ENCODE assay signal across 15 cellular contexts in genomic region chr6:39885691-39886090, GRCh38. TPM values are rescaled to one million over a fixed set of nuclear protein-coding genes. Genes with fewer than 3 reads are reported as not detected.
DNase-seq lines count a peak whose midpoint lies in the region; ATAC-seq, FAIRE-seq and TF ChIP-seq lines count a peak whose summit lies in the region.
"Had no signal": no experiment of that assay in that cellular context is flagged by ENCODE, and none has a peak within 500 bp of the region (broad histone marks: within the 10 kb centered on the region; RNA-seq: fewer than 3 reads in every experiment).

No MANE protein-coding gene starts in this region.

- 96% methylated on average over 7 of the region's 7 CpGs for WGBS in mesenchymal stem cell
- 79% methylated on average over 7 of the region's 7 CpGs; no CpG with 5 or more reads in 1 of the 2 donors for WGBS in transverse colon (ENCODE audit: low coverage in 1 of 2), 2 donors

- peak overlapping the region in 1 of 2 experiments; percentile 53 for H3K4ac ChIP-seq in mesenchymal stem cell (ENCODE audit: low read depth in 1 of 2, low read length in 2 of 2)

- no peak overlapping the region for H3K23ac ChIP-seq in mesenchymal stem cell (ENCODE audit: low read length in 2 of 2)

- H4K91ac ChIP-seq in mesenchymal stem cell (ENCODE audit: low read length), result no peak overlapping the region

- intact Hi-C loops in transverse colon (cut with DNase I; ENCODE audit: low total_unique reads), result no loop called here

- H3K14ac ChIP-seq in mesenchymal stem cell (ENCODE audit: low read length in 2 of 2), result no peak overlapping the region

- TF ChIP-seq CTCF in astrocyte (IDR thresholded peaks at IDR 0.05; ENCODE audit: insufficient read depth, low read depth, low read length) (no peak), transverse colon (IDR thresholded peaks at IDR 0.05) (no peak)

- no peak overlapping the region for H2BK15ac ChIP-seq in mesenchymal stem cell (ENCODE audit: low read depth, poor library complexity, severe bottlenecking)

- peak overlapping the region; percentile 24 to 74 for H3K18ac ChIP-seq in mesenchymal stem cell (ENCODE audit: low read depth in 1 of 2, low read length in 2 of 2)

- H2AFZ ChIP-seq in ACC112 (ENCODE audit: low read length, unreplicated experiment) (no peak overlapping the region), astrocyte (ENCODE audit: low read depth, low read length) (no peak overlapping the region), mesenchymal stem cell (ENCODE audit: low read depth, low read length) (no peak overlapping the region)

- TF ChIP-seq EP300 in transverse colon (IDR thresholded peaks at IDR 0.05; ENCODE audit: low read depth), result no peak

- ATAC-seq in HG02981 (IDR thresholded peaks at IDR 0.05; ENCODE audit: unreplicated experiment), result no peak
- ATAC-seq in activated naive CD4-positive, alpha-beta T cell treated with anti-CD3 and anti-CD28 coated beads, Interleukin-2, amount 50 U/mL, for 72 hours, result no peak
- ATAC-seq: A549 had no signal

- peak overlapping the region; percentile 57 for H3K4me3 Mint-ChIP-seq in astrocyte (ENCODE audit: unreplicated experiment)

- DNase-seq in astrocyte (ENCODE audit: low read depth) (no peak), mesenchymal stem cell (no peak), activated gamma-delta T cell treated with Interleukin-2 at 50 U/mL for 16 hours (no peak), transverse colon (no peak)
- DNase-seq in activated naive CD4-positive, alpha-beta T cell treated with anti-CD3 and anti-CD28 coated beads, Interleukin-2, amount 50 U/mL, for 72 hours (ENCODE audit: low spot score in 2 of 2), result no peak
- DNase-seq: Caco-2, Karpas-422, MM.1S, NCI-H187 treated with DMSO at 0.1 percent for 48 hours, NCI-H2171 had no signal

- in situ Hi-C loops in transverse colon (cut with MboI; ENCODE audit: low pct_ligation_motif_present in 1 of 4, low pct_unique_long_range_greater_than_20kb in 1 of 4, low sequenced_read_pairs in 3 of 4), result loop anchor here (10.0 to 25.0 kb wide), 3 partner anchors 427 to 523 kb away; no protein-coding TSS in a partner anchor

- H2BK5ac ChIP-seq in mesenchymal stem cell (ENCODE audit: low read depth, low read length, poor library complexity, severe bottlenecking), result no peak overlapping the region

- peaks cover 77% of the 10 kb centered on the region for H3K4me1 Mint-ChIP-seq in astrocyte (ENCODE audit: low read depth, unreplicated experiment)

- H4K20me1 ChIP-seq in astrocyte (ENCODE audit: insufficient read depth, low read length), result no peaks in the 10 kb centered on the region

- H3K9me3 Mint-ChIP-seq in astrocyte (ENCODE audit: unreplicated experiment), result peaks cover 4% of the 10 kb centered on the region
- H3K9me3 Mint-ChIP-seq in activated naive CD4-positive, alpha-beta T cell treated with anti-CD3 and anti-CD28 coated beads, Interleukin-2, amount 50 U/mL, for 72 hours, result no peaks in the 10 kb centered on the region

- no peaks in the 10 kb centered on the region for H3K79me1 ChIP-seq in mesenchymal stem cell (replicated peaks; ENCODE audit: low read length, poor library complexity, severe bottlenecking)

- no peak for TF ChIP-seq POLR2A in transverse colon (IDR thresholded peaks at IDR 0.05)

- H3K27ac ChIP-seq in ACC112 (ENCODE audit: low read depth, low read length) (peak overlapping the region; percentile 96; the same call in 1 of the 2 replicates), astrocyte (ENCODE audit: low read depth, low read length) (peak overlapping the region; percentile 82), mesenchymal stem cell (ENCODE audit: low read length, poor library complexity, severe bottlenecking) (no peak overlapping the region), transverse colon (no peak overlapping the region)
- H3K27ac ChIP-seq: A549 had no signal

- H3K4me1 ChIP-seq in ACC112 (ENCODE audit: control insufficient read depth, insufficient read depth, low read length, unreplicated experiment), result peaks cover 66% of the 10 kb centered on the region
- H3K4me1 ChIP-seq in astrocyte (ENCODE audit: insufficient read depth, low read length), result peaks cover 74% of the 10 kb centered on the region
- H3K4me1 ChIP-seq in mesenchymal stem cell (ENCODE audit: control insufficient read depth, insufficient read depth, low read depth, low read length), result peaks cover 50% of the 10 kb centered on the region
- peaks cover 92% of the 10 kb centered on the region for H3K4me1 ChIP-seq in skeletal muscle satellite cell (ENCODE audit: control insufficient read depth, insufficient read depth, low read length)
- peaks cover 8 to 20% (median 9%) of the 10 kb centered on the region in 4 donors for H3K4me1 ChIP-seq in transverse colon
- H3K4me1 ChIP-seq: A549 had no signal

- H2BK12ac ChIP-seq in mesenchymal stem cell (ENCODE audit: low read length in 2 of 2), result peak overlapping the region; percentile 51 to 70

- peaks cover 19% of the 10 kb centered on the region for H3K36me3 Mint-ChIP-seq in astrocyte (ENCODE audit: low read depth, unreplicated experiment)
- no peaks in the 10 kb centered on the region for H3K36me3 Mint-ChIP-seq in activated naive CD4-positive, alpha-beta T cell treated with anti-CD3 and anti-CD28 coated beads, Interleukin-2, amount 50 U/mL, for 72 hours

- peak overlapping the region; percentile 93 for H2BK120ac ChIP-seq in mesenchymal stem cell (ENCODE audit: low read depth, low read length)

- H3K27ac Mint-ChIP-seq in astrocyte (ENCODE audit: unreplicated experiment), result peak overlapping the region; percentile 58
- H3K27ac Mint-ChIP-seq in activated naive CD4-positive, alpha-beta T cell treated with anti-CD3 and anti-CD28 coated beads, Interleukin-2, amount 50 U/mL, for 72 hours, result peak overlapping the region in 1 of 2 donors; percentile 50

- H3K27me3 Mint-ChIP-seq in astrocyte (ENCODE audit: low read depth, unreplicated experiment), result no peaks in the 10 kb centered on the region

- H3K79me2 ChIP-seq in ACC112 (ENCODE audit: control insufficient read depth, insufficient read depth, low read length, unreplicated experiment) (no peaks in the 10 kb centered on the region), astrocyte (ENCODE audit: insufficient read depth, low read length) (no peaks in the 10 kb centered on the region)

- no peak overlapping the region for H3K4me3 ChIP-seq in ACC112 (ENCODE audit: low read depth, low read length)
- no peak overlapping the region for H3K4me3 ChIP-seq in astrocyte (ENCODE audit: insufficient read depth, low read depth, low read length)
- no peak overlapping the region for H3K4me3 ChIP-seq in mesenchymal stem cell (ENCODE audit: insufficient read depth in 1 of 2, low read depth in 1 of 2, low read length in 2 of 2)
- no peak overlapping the region for H3K4me3 ChIP-seq in skeletal muscle satellite cell (ENCODE audit: low read length)
- H3K4me3 ChIP-seq in transverse colon, result no peak overlapping the region
- H3K4me3 ChIP-seq: A549 had no signal

- H3K4me2 ChIP-seq in astrocyte (ENCODE audit: low read length), result no peak overlapping the region
- no peak overlapping the region for H3K4me2 ChIP-seq in mesenchymal stem cell (ENCODE audit: low read length, poor library complexity, severe bottlenecking)
- no peak overlapping the region for H3K4me2 ChIP-seq in skeletal muscle satellite cell (ENCODE audit: low read length)
- H3K4me2 ChIP-seq: A549 had no signal

- H2AK5ac ChIP-seq in mesenchymal stem cell (ENCODE audit: low read length, severe bottlenecking), result peak overlapping the region; percentile 98

- no peaks in the 10 kb centered on the region for H3K9me3 ChIP-seq in astrocyte (ENCODE audit: insufficient read depth, low read depth, low read length)
- H3K9me3 ChIP-seq in mesenchymal stem cell (ENCODE audit: control insufficient read depth, low read length), result no peaks in the 10 kb centered on the region
- H3K9me3 ChIP-seq in skeletal muscle satellite cell (replicated peaks; ENCODE audit: low read length), result no peaks in the 10 kb centered on the region
- no peaks in the 10 kb centered on the region for H3K9me3 ChIP-seq in transverse colon
- H3K9me3 ChIP-seq: A549, Caco-2 had no signal

- peak overlapping the region; percentile 39 for H4K8ac ChIP-seq in mesenchymal stem cell (ENCODE audit: low read length)

- H3K27me3 ChIP-seq in ACC112 (ENCODE audit: insufficient read depth, low read length), result no peaks in the 10 kb centered on the region
- no peaks in the 10 kb centered on the region for H3K27me3 ChIP-seq in astrocyte (ENCODE audit: insufficient read depth, low read length)
- no peaks in the 10 kb centered on the region for H3K27me3 ChIP-seq in mesenchymal stem cell (ENCODE audit: control insufficient read depth in 1 of 2, insufficient read depth in 1 of 2, low read length in 2 of 2)
- H3K27me3 ChIP-seq in skeletal muscle satellite cell (ENCODE audit: control insufficient read depth, insufficient read depth, low read length), result no peaks in the 10 kb centered on the region
- H3K27me3 ChIP-seq in transverse colon, result no peaks in the 10 kb centered on the region

- no peaks in the 10 kb centered on the region for H3K36me3 ChIP-seq in ACC112 (ENCODE audit: insufficient read depth, low read length)
- no peaks in the 10 kb centered on the region for H3K36me3 ChIP-seq in astrocyte (ENCODE audit: insufficient read depth, low read length)
- no peaks in the 10 kb centered on the region for H3K36me3 ChIP-seq in mesenchymal stem cell (ENCODE audit: control insufficient read depth in 1 of 2, insufficient read depth in 2 of 2, low read depth in 1 of 2, low read length in 2 of 2)
- H3K36me3 ChIP-seq in skeletal muscle satellite cell (ENCODE audit: insufficient read depth, low read length), result no peaks in the 10 kb centered on the region
- H3K36me3 ChIP-seq in transverse colon, result no peaks in the 10 kb centered on the region

- peak overlapping the region; percentile 57 for H3K9ac ChIP-seq in astrocyte (ENCODE audit: low read length)
- no peak overlapping the region for H3K9ac ChIP-seq in mesenchymal stem cell (ENCODE audit: low read length)
- peak overlapping the region; percentile 72 for H3K9ac ChIP-seq in skeletal muscle satellite cell (ENCODE audit: low read depth, low read length)

- no peak for FAIRE-seq in astrocyte (lab: Jason Lieb, UNC)
- FAIRE-seq: A549, H54 had no signal

RNA-seq across cellular contexts. Expression of gene MOCS1, which starts 48.6 kb away (rescaled TPM):
- total RNA-seq in astrocyte (14.7 and 16.0 TPM in 2 replicates), transverse colon (10 to 100 TPM; 20.6 to 58.3 (median 42.3) TPM)
- 10.7 TPM for polyA plus RNA-seq in mesenchymal stem cell (2013, experiment 1 of 2)
- polyA plus RNA-seq in mesenchymal stem cell (2013, experiment 2 of 2), result 10.4 TPM
- total RNA-seq in skeletal muscle satellite cell (2012; rRNA removed), result 12.9 and 13.5 TPM in 2 replicates
- 1 to 10 TPM; 3.3 to 3.9 TPM for total RNA-seq in activated naive CD4-positive, alpha-beta T cell treated with anti-CD3 and anti-CD28 coated beads, Interleukin-2, amount 50 U/mL, for 72 hours

Comparison
In these comparisons a context has a peak if more than half of its experiments do, and no peak if none do; other contexts are left out.
1. H3K27ac ChIP-seq: peak in ACC112 (single experiment) and astrocyte (single experiment); none in mesenchymal stem cell (single experiment) and transverse colon (0 of 4).